23 cellular contexts compared by ENCODE assay signal in genomic region chr12:13128291-13129000, GRCh38. TPM values are rescaled to one million over a fixed set of nuclear protein-coding genes. Genes with fewer than 3 reads are reported as not detected.
DNase-seq lines count a peak whose midpoint lies in the region; ATAC-seq, FAIRE-seq and TF ChIP-seq lines count a peak whose summit lies in the region.
"Had no signal": no experiment of that assay in that cellular context is flagged by ENCODE, and none has a peak within 500 bp of the region (broad histone marks: within the 10 kb centered on the region; RNA-seq: fewer than 3 reads in every experiment).

No MANE protein-coding gene starts in this region.

- no peaks in the 10 kb centered on the region for H3K4me1 ChIP-seq in kidney (ENCODE audit: control insufficient read depth in 1 of 2, insufficient read depth in 1 of 2, low read depth in 1 of 2, low read length in 2 of 2)

- H3K27ac ChIP-seq in kidney (ENCODE audit: low read depth in 2 of 2, low read length in 2 of 2) = no peak overlapping the region
- H3K27ac ChIP-seq: esophagus squamous epithelium, spleen, WERI-Rb-1 had no signal

- DNase-seq in EH (ENCODE audit: low read depth) = peak; percentile 85
- peak; percentile 60 for DNase-seq in M059J (ENCODE audit: low read depth)
- peak; percentile 10 for DNase-seq in choroid plexus epithelial cell (ENCODE audit: low read depth)
- DNase-seq in putamen (ENCODE audit: low spot score) = peak; percentile 64
- no peak for DNase-seq in kidney
- no peak for DNase-seq in OCI-M1 (lab: John Stamatoyannopoulos, UW)
- DNase-seq in DMS53 treated with DMSO at 0.1 percent for 48 hours (lab: John Stamatoyannopoulos, UW; ENCODE audit: unreplicated experiment) = no peak
- DNase-seq: activated CD4-positive, alpha-beta T cell treated with anti-CD3 and anti-CD28 coated beads, Interleukin-2, amount 50 U/mL, for 1 hour; effector memory CD4-positive, alpha-beta T cell; esophagus squamous epithelium; MV-4-11; naive B cell; NCI-H1694 treated with DMSO at 0.1 percent for 48 hours; NCI-H345; NCI-H774; retina; spleen; stimulated activated CD4-positive, alpha-beta T cell treated with anti-CD3 and anti-CD28 coated beads, Interleukin-4, amount 100 ng/mL, for 1 hour; stimulated activated naive CD8-positive, alpha-beta T cell treated with anti-CD3 and anti-CD28 coated beads, Interleukin-15, Interleukin-2, amounts not matched to agents 100 U/mL and 50 U/mL, for 24 hours; WERI-Rb-1 had no signal

- intact Hi-C loops in kidney (cut with DNase I) = no loop called here

- H3K36me3 ChIP-seq in kidney (ENCODE audit: control insufficient read depth in 1 of 2, insufficient read depth in 2 of 2, low read length in 2 of 2) = no peaks in the 10 kb centered on the region
- H3K36me3 ChIP-seq: esophagus squamous epithelium, spleen, WERI-Rb-1 had no signal

- H3K9ac ChIP-seq in kidney (ENCODE audit: low read length in 2 of 2) = no peak overlapping the region

- TF ChIP-seq CTCF in choroid plexus epithelial cell (conservative IDR thresholded peaks at IDR 0.05; ENCODE audit: low read depth, low read length) (no peak), kidney (IDR thresholded peaks at IDR 0.05; ENCODE audit: borderline replicate concordance, extremely low read depth, insufficient read depth) (no peak)

- ATAC-seq in HG02588 (IDR thresholded peaks at IDR 0.05; ENCODE audit: unreplicated experiment) = no peak
- ATAC-seq: K562; stimulated activated naive CD8-positive, alpha-beta T cell treated with anti-CD3 and anti-CD28 coated beads, Interleukin-15, Interleukin-2, amounts not matched to agents 100 U/mL and 50 U/mL, for 24 hours had no signal

- no peak for FAIRE-seq in kidney (lab: Jason Lieb, UNC)
- FAIRE-seq: colon, K562 had no signal

- H3K4me3 ChIP-seq in choroid plexus epithelial cell (ENCODE audit: low read depth, low read length) (no peak overlapping the region), kidney (ENCODE audit: low read length in 2 of 2) (no peak overlapping the region)
- H3K4me3 ChIP-seq: esophagus squamous epithelium, K562, spleen had no signal

- H3K9me3 ChIP-seq in kidney (ENCODE audit: control insufficient read depth in 1 of 2, low read length in 2 of 2) = no peaks in the 10 kb centered on the region
- H3K9me3 ChIP-seq: esophagus squamous epithelium, spleen had no signal

RNA-seq across cellular contexts. Expression of gene GSG1, which starts 25.0 kb away (rescaled TPM):
- total RNA-seq in M059J (2014; rRNA removed; shearing (Covaris generic)) = not detected in 2 replicates
- 0.19 TPM for total RNA-seq in kidney
- polyA plus RNA-seq in kidney (ENCODE audit: insufficient read depth, low read depth, low replicate concordance) = 0.34 TPM
- total RNA-seq: esophagus squamous epithelium, K562, spleen had no signal
- polyA plus RNA-seq: K562, spleen had no signal

Comparison
In these comparisons a context has a peak if more than half of its experiments do, and no peak if none do; other contexts are left out.
1. DNase-seq: peak in EH (single experiment), M059J (single experiment), choroid plexus epithelial cell (single experiment) and putamen (single experiment); none in kidney (single experiment), OCI-M1 (single experiment) and DMS53 treated with DMSO at 0.1 percent for 48 hours (single experiment).